2 cellular contexts compared by ENCODE assay signal in genomic region chr19:36772341-36773222, GRCh38.
TF ChIP-seq lines count a peak whose summit lies in the region.

TSS of gene ZNF850 (minus strand) at chr19:36772807. CDS start at chr19:36762606, 10,201 bp downstream.

TF ChIP-seq in A549, 52 proteins besides CTCF, POLR2A, EP300 and RAD21 (continued from another document):
- TF ChIP-seq, protein P1, sequence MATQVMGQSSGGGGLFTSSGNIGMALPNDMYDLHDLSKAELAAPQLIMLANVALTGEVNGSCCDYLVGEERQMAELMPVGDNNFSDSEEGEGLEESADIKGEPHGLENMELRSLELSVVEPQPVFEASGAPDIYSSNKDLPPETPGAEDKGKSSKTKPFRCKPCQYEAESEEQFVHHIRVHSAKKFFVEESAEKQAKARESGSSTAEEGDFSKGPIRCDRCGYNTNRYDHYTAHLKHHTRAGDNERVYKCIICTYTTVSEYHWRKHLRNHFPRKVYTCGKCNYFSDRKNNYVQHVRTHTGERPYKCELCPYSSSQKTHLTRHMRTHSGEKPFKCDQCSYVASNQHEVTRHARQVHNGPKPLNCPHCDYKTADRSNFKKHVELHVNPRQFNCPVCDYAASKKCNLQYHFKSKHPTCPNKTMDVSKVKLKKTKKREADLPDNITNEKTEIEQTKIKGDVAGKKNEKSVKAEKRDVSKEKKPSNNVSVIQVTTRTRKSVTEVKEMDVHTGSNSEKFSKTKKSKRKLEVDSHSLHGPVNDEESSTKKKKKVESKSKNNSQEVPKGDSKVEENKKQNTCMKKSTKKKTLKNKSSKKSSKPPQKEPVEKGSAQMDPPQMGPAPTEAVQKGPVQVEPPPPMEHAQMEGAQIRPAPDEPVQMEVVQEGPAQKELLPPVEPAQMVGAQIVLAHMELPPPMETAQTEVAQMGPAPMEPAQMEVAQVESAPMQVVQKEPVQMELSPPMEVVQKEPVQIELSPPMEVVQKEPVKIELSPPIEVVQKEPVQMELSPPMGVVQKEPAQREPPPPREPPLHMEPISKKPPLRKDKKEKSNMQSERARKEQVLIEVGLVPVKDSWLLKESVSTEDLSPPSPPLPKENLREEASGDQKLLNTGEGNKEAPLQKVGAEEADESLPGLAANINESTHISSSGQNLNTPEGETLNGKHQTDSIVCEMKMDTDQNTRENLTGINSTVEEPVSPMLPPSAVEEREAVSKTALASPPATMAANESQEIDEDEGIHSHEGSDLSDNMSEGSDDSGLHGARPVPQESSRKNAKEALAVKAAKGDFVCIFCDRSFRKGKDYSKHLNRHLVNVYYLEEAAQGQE (IDR thresholded peaks at IDR 0.05) = peak; percentile 79
- TF ChIP-seq CHD2 (IDR thresholded peaks at IDR 0.05; ENCODE audit: low read length, partially characterized antibody) = peak; percentile 90
- TF ChIP-seq NPAS2 (CRISPR knock-in tag; IDR thresholded peaks at IDR 0.05; ENCODE audit: borderline replicate concordance) = no peak

TF ChIP-seq in WTC11, 78 proteins besides CTCF, POLR2A, EP300 and RAD21 (continued from another document):
- 0 out of 2 replicates have a peak, but pooled peaks have one; percentile 28 for TF ChIP-seq ARID4B (CRISPR knock-in tag; IDR thresholded peaks at IDR 0.05; ENCODE audit: borderline replicate concordance)
- peak; percentile 46; the same call in 1 of the 2 replicates for TF ChIP-seq FOXP1 (CRISPR knock-in tag; IDR thresholded peaks at IDR 0.05; ENCODE audit: borderline replicate concordance)
- TF ChIP-seq OVOL2 (CRISPR knock-in tag; IDR thresholded peaks at IDR 0.05; ENCODE audit: borderline replicate concordance) = no peak
- TF ChIP-seq, protein P2, sequence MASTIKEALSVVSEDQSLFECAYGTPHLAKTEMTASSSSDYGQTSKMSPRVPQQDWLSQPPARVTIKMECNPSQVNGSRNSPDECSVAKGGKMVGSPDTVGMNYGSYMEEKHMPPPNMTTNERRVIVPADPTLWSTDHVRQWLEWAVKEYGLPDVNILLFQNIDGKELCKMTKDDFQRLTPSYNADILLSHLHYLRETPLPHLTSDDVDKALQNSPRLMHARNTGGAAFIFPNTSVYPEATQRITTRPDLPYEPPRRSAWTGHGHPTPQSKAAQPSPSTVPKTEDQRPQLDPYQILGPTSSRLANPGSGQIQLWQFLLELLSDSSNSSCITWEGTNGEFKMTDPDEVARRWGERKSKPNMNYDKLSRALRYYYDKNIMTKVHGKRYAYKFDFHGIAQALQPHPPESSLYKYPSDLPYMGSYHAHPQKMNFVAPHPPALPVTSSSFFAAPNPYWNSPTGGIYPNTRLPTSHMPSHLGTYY (CRISPR knock-in tag; IDR thresholded peaks at IDR 0.05) = no peak
- TF ChIP-seq, protein P3, sequence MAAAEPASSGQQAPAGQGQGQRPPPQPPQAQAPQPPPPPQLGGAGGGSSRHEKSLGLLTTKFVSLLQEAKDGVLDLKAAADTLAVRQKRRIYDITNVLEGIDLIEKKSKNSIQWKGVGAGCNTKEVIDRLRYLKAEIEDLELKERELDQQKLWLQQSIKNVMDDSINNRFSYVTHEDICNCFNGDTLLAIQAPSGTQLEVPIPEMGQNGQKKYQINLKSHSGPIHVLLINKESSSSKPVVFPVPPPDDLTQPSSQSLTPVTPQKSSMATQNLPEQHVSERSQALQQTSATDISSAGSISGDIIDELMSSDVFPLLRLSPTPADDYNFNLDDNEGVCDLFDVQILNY (CRISPR knock-in tag; IDR thresholded peaks at IDR 0.05) = 0 out of 2 replicates have a peak, but pooled peaks have one; percentile 39
- TF ChIP-seq FOXK1 (CRISPR knock-in tag; IDR thresholded peaks at IDR 0.05) = 0 out of 2 replicates have a peak, but pooled peaks have one; percentile 11
- no peak for TF ChIP-seq KAT7 (CRISPR knock-in tag; IDR thresholded peaks at IDR 0.05; ENCODE audit: borderline replicate concordance)
- 0 out of 2 replicates have a peak, but pooled peaks have one; percentile 29 for TF ChIP-seq NFATC4 (CRISPR knock-in tag; IDR thresholded peaks at IDR 0.05)
- no peak for TF ChIP-seq ZNF512 (CRISPR knock-in tag; IDR thresholded peaks at IDR 0.05; ENCODE audit: borderline replicate concordance)
- no peak for TF ChIP-seq TCF7 (CRISPR knock-in tag; IDR thresholded peaks at IDR 0.05; ENCODE audit: low read depth)
- TF ChIP-seq ZNF317 (CRISPR knock-in tag; IDR thresholded peaks at IDR 0.05; ENCODE audit: borderline replicate concordance, low read depth) = no peak
- no peak for TF ChIP-seq JUN (CRISPR knock-in tag; IDR thresholded peaks at IDR 0.05)
- TF ChIP-seq ESRRA (CRISPR knock-in tag; IDR thresholded peaks at IDR 0.05; ENCODE audit: borderline replicate concordance) = no peak
- TF ChIP-seq NR2C2 (CRISPR knock-in tag; IDR thresholded peaks at IDR 0.05) = no peak
- peak; percentile 74 for TF ChIP-seq MYBL2 (CRISPR knock-in tag; IDR thresholded peaks at IDR 0.05)
- TF ChIP-seq, protein P4, sequence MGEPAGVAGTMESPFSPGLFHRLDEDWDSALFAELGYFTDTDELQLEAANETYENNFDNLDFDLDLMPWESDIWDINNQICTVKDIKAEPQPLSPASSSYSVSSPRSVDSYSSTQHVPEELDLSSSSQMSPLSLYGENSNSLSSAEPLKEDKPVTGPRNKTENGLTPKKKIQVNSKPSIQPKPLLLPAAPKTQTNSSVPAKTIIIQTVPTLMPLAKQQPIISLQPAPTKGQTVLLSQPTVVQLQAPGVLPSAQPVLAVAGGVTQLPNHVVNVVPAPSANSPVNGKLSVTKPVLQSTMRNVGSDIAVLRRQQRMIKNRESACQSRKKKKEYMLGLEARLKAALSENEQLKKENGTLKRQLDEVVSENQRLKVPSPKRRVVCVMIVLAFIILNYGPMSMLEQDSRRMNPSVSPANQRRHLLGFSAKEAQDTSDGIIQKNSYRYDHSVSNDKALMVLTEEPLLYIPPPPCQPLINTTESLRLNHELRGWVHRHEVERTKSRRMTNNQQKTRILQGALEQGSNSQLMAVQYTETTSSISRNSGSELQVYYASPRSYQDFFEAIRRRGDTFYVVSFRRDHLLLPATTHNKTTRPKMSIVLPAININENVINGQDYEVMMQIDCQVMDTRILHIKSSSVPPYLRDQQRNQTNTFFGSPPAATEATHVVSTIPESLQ (CRISPR knock-in tag; IDR thresholded peaks at IDR 0.05) = no peak
- no peak for TF ChIP-seq USF2 (CRISPR knock-in tag; IDR thresholded peaks at IDR 0.05)
- TF ChIP-seq FOXJ3 (CRISPR knock-in tag; IDR thresholded peaks at IDR 0.05; ENCODE audit: borderline replicate concordance) = no peak
- TF ChIP-seq, protein P5, sequence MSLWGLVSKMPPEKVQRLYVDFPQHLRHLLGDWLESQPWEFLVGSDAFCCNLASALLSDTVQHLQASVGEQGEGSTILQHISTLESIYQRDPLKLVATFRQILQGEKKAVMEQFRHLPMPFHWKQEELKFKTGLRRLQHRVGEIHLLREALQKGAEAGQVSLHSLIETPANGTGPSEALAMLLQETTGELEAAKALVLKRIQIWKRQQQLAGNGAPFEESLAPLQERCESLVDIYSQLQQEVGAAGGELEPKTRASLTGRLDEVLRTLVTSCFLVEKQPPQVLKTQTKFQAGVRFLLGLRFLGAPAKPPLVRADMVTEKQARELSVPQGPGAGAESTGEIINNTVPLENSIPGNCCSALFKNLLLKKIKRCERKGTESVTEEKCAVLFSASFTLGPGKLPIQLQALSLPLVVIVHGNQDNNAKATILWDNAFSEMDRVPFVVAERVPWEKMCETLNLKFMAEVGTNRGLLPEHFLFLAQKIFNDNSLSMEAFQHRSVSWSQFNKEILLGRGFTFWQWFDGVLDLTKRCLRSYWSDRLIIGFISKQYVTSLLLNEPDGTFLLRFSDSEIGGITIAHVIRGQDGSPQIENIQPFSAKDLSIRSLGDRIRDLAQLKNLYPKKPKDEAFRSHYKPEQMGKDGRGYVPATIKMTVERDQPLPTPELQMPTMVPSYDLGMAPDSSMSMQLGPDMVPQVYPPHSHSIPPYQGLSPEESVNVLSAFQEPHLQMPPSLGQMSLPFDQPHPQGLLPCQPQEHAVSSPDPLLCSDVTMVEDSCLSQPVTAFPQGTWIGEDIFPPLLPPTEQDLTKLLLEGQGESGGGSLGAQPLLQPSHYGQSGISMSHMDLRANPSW (CRISPR knock-in tag; conservative IDR thresholded peaks at IDR 0.05; ENCODE audit: low read depth) = no peak
- TF ChIP-seq SP1 (CRISPR knock-in tag; conservative IDR thresholded peaks at IDR 0.05) = peak; percentile 62; the same call in 1 of the 2 replicates
- TF ChIP-seq NFE2L1 (CRISPR knock-in tag; IDR thresholded peaks at IDR 0.05) = no peak
- TF ChIP-seq, protein P6, sequence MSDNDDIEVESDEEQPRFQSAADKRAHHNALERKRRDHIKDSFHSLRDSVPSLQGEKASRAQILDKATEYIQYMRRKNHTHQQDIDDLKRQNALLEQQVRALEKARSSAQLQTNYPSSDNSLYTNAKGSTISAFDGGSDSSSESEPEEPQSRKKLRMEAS (CRISPR knock-in tag; IDR thresholded peaks at IDR 0.05) = peak; percentile 85
- TF ChIP-seq, protein P7, sequence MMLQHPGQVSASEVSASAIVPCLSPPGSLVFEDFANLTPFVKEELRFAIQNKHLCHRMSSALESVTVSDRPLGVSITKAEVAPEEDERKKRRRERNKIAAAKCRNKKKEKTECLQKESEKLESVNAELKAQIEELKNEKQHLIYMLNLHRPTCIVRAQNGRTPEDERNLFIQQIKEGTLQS (CRISPR knock-in tag; conservative IDR thresholded peaks at IDR 0.05) = no peak
- no peak for TF ChIP-seq ZNF121 (CRISPR knock-in tag; IDR thresholded peaks at IDR 0.05)
- TF ChIP-seq, protein P8, sequence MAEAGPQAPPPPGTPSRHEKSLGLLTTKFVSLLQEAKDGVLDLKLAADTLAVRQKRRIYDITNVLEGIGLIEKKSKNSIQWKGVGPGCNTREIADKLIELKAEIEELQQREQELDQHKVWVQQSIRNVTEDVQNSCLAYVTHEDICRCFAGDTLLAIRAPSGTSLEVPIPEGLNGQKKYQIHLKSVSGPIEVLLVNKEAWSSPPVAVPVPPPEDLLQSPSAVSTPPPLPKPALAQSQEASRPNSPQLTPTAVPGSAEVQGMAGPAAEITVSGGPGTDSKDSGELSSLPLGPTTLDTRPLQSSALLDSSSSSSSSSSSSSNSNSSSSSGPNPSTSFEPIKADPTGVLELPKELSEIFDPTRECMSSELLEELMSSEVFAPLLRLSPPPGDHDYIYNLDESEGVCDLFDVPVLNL (CRISPR knock-in tag; IDR thresholded peaks at IDR 0.05; ENCODE audit: borderline replicate concordance, low read depth) = 0 out of 2 replicates have a peak, but pooled peaks have one; percentile 37
TF ChIP-seq in WTC11: peak in this region for 11.
